Comparison of ENCODE assay signal across 1 cellular context in genomic region chrX:54496517-54496852, GRCh38.
TF ChIP-seq lines count a peak whose summit lies in the region.

No MANE protein-coding gene starts in this region.

TF ChIP-seq in GM23338, 12 proteins besides CTCF, POLR2A, EP300 and RAD21 (continued from another document):
- TF ChIP-seq ZNF462 (CRISPR knock-in tag; IDR thresholded peaks at IDR 0.05) (no peak), ZNF114 (CRISPR knock-in tag; IDR thresholded peaks at IDR 0.05) (no peak), EZH2 (IDR thresholded peaks at IDR 0.05; ENCODE audit: low read depth, unreplicated experiment) (no peak), JUNB (IDR thresholded peaks at IDR 0.05; ENCODE audit: unreplicated experiment) (no peak), STAT1 (IDR thresholded peaks at IDR 0.05; ENCODE audit: unreplicated experiment) (no peak), EZH2phosphoT487 (IDR thresholded peaks at IDR 0.05; ENCODE audit: unreplicated experiment) (no peak), NANOG (IDR thresholded peaks at IDR 0.05; ENCODE audit: borderline replicate concordance) (no peak)
